Comparison of ENCODE assay signal across 31 cellular contexts in the genomic region with DNA sequence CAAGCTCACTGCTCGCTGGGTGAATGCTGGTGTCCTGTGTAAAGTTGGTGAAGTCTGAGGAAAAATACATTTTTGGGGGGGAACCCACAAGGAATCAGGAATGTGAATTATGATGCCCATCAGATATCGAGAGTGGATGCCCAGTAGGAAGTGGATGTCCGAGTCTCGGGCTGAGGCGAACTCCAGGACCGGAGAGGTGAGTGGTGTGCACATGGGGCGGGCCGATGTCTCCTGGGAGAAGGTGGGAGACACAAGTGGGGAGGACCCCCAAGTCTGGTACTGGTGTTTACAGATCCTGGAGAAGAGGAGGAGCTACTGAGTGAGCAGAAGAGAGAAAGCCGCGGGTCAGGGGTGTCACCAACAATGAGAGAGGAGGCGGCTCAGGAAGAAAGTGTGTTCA. TPM values are rescaled to one million over a fixed set of nuclear protein-coding genes. Genes with fewer than 3 reads are reported as not detected.
A peak's percentile ranks its signal among the peaks of the same experiment; 100 is the strongest.
DNase-seq lines count a peak whose midpoint lies in the region; ATAC-seq and TF ChIP-seq lines count a peak whose summit lies in the region.
"Had no signal": no experiment of that assay in that cellular context is flagged by ENCODE, and none has a peak within 500 bp of the region (broad histone marks: within the 10 kb centered on the region; RNA-seq: fewer than 3 reads in every experiment).

No MANE protein-coding gene starts in this region.

- no peak for TF ChIP-seq EP300 in gastroesophageal sphincter (IDR thresholded peaks at IDR 0.05)

- no peaks in the 10 kb centered on the region for H3K9me3 Mint-ChIP-seq in activated CD4-positive, alpha-beta T cell treated with anti-CD3 and anti-CD28 coated beads for 36 hours (ENCODE audit: low read depth)
- no peaks in the 10 kb centered on the region for H3K9me3 Mint-ChIP-seq in activated naive CD8-positive, alpha-beta T cell treated with anti-CD3 and anti-CD28 coated beads, Interleukin-2, amount 10 ng/mL, durations not matched to agents 7 days and 5 days
- H3K9me3 Mint-ChIP-seq in activated naive CD8-positive, alpha-beta T cell treated with anti-CD3 and anti-CD28 coated beads, Interleukin-2, amount 50 U/mL, for 24 hours, result no peaks in the 10 kb centered on the region
- H3K9me3 Mint-ChIP-seq: CD8-positive, alpha-beta T cell; HFFc6 had no signal

- CTCF ChIA-PET in activated CD4-positive, alpha-beta T cell treated with anti-CD3 and anti-CD28 coated beads for 36 hours (lab: Charles Lee), result interaction anchor here (0.5 to 1.3 kb wide), 2 partner anchors 17 to 68 kb away, joined by 3 to 4 read pairs; no protein-coding TSS in a partner anchor

- no peak overlapping the region for H3K4me3 Mint-ChIP-seq in activated CD4-positive, alpha-beta T cell treated with anti-CD3 and anti-CD28 coated beads for 36 hours
- H3K4me3 Mint-ChIP-seq in activated naive CD8-positive, alpha-beta T cell treated with anti-CD3 and anti-CD28 coated beads, Interleukin-2, amount 10 ng/mL, durations not matched to agents 7 days and 5 days, result no peak overlapping the region
- no peak overlapping the region for H3K4me3 Mint-ChIP-seq in activated naive CD8-positive, alpha-beta T cell treated with anti-CD3 and anti-CD28 coated beads, Interleukin-2, amount 50 U/mL, for 24 hours
- H3K4me3 Mint-ChIP-seq: B cell; CD8-positive, alpha-beta T cell; HFFc6 had no signal

- H3K4me3 ChIP-seq in thyroid gland (replicated peaks in 1 of 3) (no peak overlapping the region), gastroesophageal sphincter (no peak overlapping the region)
- H3K4me3 ChIP-seq: GM12878, GM23248, HAP-1 had no signal

- TF ChIP-seq CTCF in thyroid gland (IDR thresholded peaks at IDR 0.05), result no peak
- no peak for TF ChIP-seq CTCF in gastroesophageal sphincter (IDR thresholded peaks at IDR 0.05)

- H3K4me1 ChIP-seq in thyroid gland (peaks cover 6 to 11% of the 10 kb centered on the region in 2 donors), gastroesophageal sphincter (peaks cover 0 to 6% (median 0%) of the 10 kb centered on the region in 3 donors)
- H3K4me1 ChIP-seq: Caco-2, HAP-1 had no signal

- peak overlapping the region; percentile 35 for H3K27ac Mint-ChIP-seq in activated CD4-positive, alpha-beta T cell treated with anti-CD3 and anti-CD28 coated beads for 36 hours
- H3K27ac Mint-ChIP-seq in activated naive CD8-positive, alpha-beta T cell treated with anti-CD3 and anti-CD28 coated beads, Interleukin-2, amount 10 ng/mL, durations not matched to agents 7 days and 5 days, result peak overlapping the region; percentile 31
- no peak overlapping the region for H3K27ac Mint-ChIP-seq in activated naive CD8-positive, alpha-beta T cell treated with anti-CD3 and anti-CD28 coated beads, Interleukin-2, amount 50 U/mL, for 24 hours
- H3K27ac Mint-ChIP-seq: B cell; CD8-positive, alpha-beta T cell; HFFc6 had no signal

- intact Hi-C loops in activated CD4-positive, alpha-beta T cell treated with anti-CD3 and anti-CD28 coated beads for 36 hours (cut with DNase I, micrococcal nuclease), result no loop called here
- intact Hi-C loops in thyroid gland (cut with DNase I), result no loop called here

- H3K27me3 ChIP-seq in thyroid gland, result no peaks in the 10 kb centered on the region
- H3K27me3 ChIP-seq in gastroesophageal sphincter, result peaks cover 6% of the 10 kb centered on the region

- no peaks in the 10 kb centered on the region for H3K36me3 Mint-ChIP-seq in activated CD4-positive, alpha-beta T cell treated with anti-CD3 and anti-CD28 coated beads for 36 hours (ENCODE audit: low read depth)
- H3K36me3 Mint-ChIP-seq in activated naive CD8-positive, alpha-beta T cell treated with anti-CD3 and anti-CD28 coated beads, Interleukin-2, amount 10 ng/mL, durations not matched to agents 7 days and 5 days, result no peaks in the 10 kb centered on the region
- no peaks in the 10 kb centered on the region for H3K36me3 Mint-ChIP-seq in activated naive CD8-positive, alpha-beta T cell treated with anti-CD3 and anti-CD28 coated beads, Interleukin-2, amount 50 U/mL, for 24 hours (ENCODE audit: low read depth)
- H3K36me3 Mint-ChIP-seq: CD8-positive, alpha-beta T cell had no signal

- no peak for ATAC-seq in activated CD4-positive, alpha-beta T cell treated with anti-CD3 and anti-CD28 coated beads for 36 hours
- ATAC-seq in activated naive CD8-positive, alpha-beta T cell treated with anti-CD3 and anti-CD28 coated beads, Interleukin-2, amount 10 ng/mL, durations not matched to agents 7 days and 5 days (ENCODE audit: low read depth), result no peak
- no peak for ATAC-seq in activated naive CD8-positive, alpha-beta T cell treated with anti-CD3 and anti-CD28 coated beads, Interleukin-2, amount 50 U/mL, for 24 hours
- no peak for ATAC-seq in gastroesophageal sphincter
- ATAC-seq: CD8-positive, alpha-beta T cell; GM12878; HepG2 had no signal

- H3K4me1 Mint-ChIP-seq in activated CD4-positive, alpha-beta T cell treated with anti-CD3 and anti-CD28 coated beads for 36 hours, result peaks cover 35% of the 10 kb centered on the region
- peaks cover 17% of the 10 kb centered on the region for H3K4me1 Mint-ChIP-seq in activated naive CD8-positive, alpha-beta T cell treated with anti-CD3 and anti-CD28 coated beads, Interleukin-2, amount 10 ng/mL, durations not matched to agents 7 days and 5 days
- peaks cover 31% of the 10 kb centered on the region for H3K4me1 Mint-ChIP-seq in activated naive CD8-positive, alpha-beta T cell treated with anti-CD3 and anti-CD28 coated beads, Interleukin-2, amount 50 U/mL, for 24 hours

- TF ChIP-seq POLR2A in thyroid gland (IDR thresholded peaks at IDR 0.05) (no peak), gastroesophageal sphincter (IDR thresholded peaks at IDR 0.05) (no peak)

- no peak for DNase-seq in activated CD4-positive, alpha-beta T cell treated with anti-CD3 and anti-CD28 coated beads for 36 hours
- DNase-seq in activated CD4-positive, alpha-beta T cell treated with anti-CD3 and anti-CD28 coated beads for 4 hours, result no peak
- DNase-seq in activated naive CD8-positive, alpha-beta T cell treated with anti-CD3 and anti-CD28 coated beads, Interleukin-2, amount 10 ng/mL, durations not matched to agents 7 days and 5 days, result no peak
- no peak for DNase-seq in activated naive CD8-positive, alpha-beta T cell treated with anti-CD3 and anti-CD28 coated beads, Interleukin-2, amount 50 U/mL, for 24 hours
- DNase-seq in islet precursor cell (peak; percentile 34), thyroid gland (no peak)
- DNase-seq: Caco-2; CD8-positive, alpha-beta T cell; DMS 273 treated with DMSO at 0.1 percent for 48 hours; DMS79; EL; GDM1; GM23248; HFFc6; Karpas-422; NCI-H1092; NCI-H1417 treated with DMSO at 0.1 percent for 48 hours; NCI-H1694 treated with DMSO at 0.1 percent for 48 hours; NCI-H2081; NCI-H2227 treated with DMSO at 0.1 percent for 48 hours; NCI-H526 treated with DMSO at 0.1 percent for 48 hours; RPMI8226 had no signal

- H3K27me3 Mint-ChIP-seq in activated CD4-positive, alpha-beta T cell treated with anti-CD3 and anti-CD28 coated beads for 36 hours, result peaks cover 19% of the 10 kb centered on the region
- peaks cover 24% of the 10 kb centered on the region for H3K27me3 Mint-ChIP-seq in activated naive CD8-positive, alpha-beta T cell treated with anti-CD3 and anti-CD28 coated beads, Interleukin-2, amount 10 ng/mL, durations not matched to agents 7 days and 5 days
- H3K27me3 Mint-ChIP-seq in activated naive CD8-positive, alpha-beta T cell treated with anti-CD3 and anti-CD28 coated beads, Interleukin-2, amount 50 U/mL, for 24 hours, result peaks cover 31% of the 10 kb centered on the region

- H3K27ac ChIP-seq in thyroid gland (no peak overlapping the region), gastroesophageal sphincter (no peak overlapping the region)
- H3K27ac ChIP-seq: 22Rv1, C4-2B, GM23248 had no signal

- H3K9me3 ChIP-seq in thyroid gland (no peaks in the 10 kb centered on the region), gastroesophageal sphincter (no peaks in the 10 kb centered on the region)
- H3K9me3 ChIP-seq: Caco-2, HAP-1 had no signal

- H3K36me3 ChIP-seq in thyroid gland (no peaks in the 10 kb centered on the region), gastroesophageal sphincter (no peaks in the 10 kb centered on the region)
- H3K36me3 ChIP-seq: HAP-1 had no signal

- POLR2A ChIA-PET in activated CD4-positive, alpha-beta T cell treated with anti-CD3 and anti-CD28 coated beads for 36 hours (lab: Charles Lee), result no interaction called here
- POLR2A ChIA-PET in activated naive CD8-positive, alpha-beta T cell treated with anti-CD3 and anti-CD28 coated beads, Interleukin-2, amount 10 ng/mL, durations not matched to agents 7 days and 5 days (lab: Charles Lee), result no interaction called here

- 85 to 92% methylated on average over 11 of the region's 11 CpGs for WGBS in thyroid gland, 2 donors
- WGBS in gastroesophageal sphincter (ENCODE audit: low coverage in 1 of 2), 2 donors, result 80 to 93% methylated on average over 8 to 11 of the region's 11 CpGs

RNA-seq across cellular contexts. Expression of a gene that starts 19.2 kb away (rescaled TPM):
- not detected for total RNA-seq in activated CD4-positive, alpha-beta T cell treated with anti-CD3 and anti-CD28 coated beads for 36 hours
- not detected for total RNA-seq in activated naive CD8-positive, alpha-beta T cell treated with anti-CD3 and anti-CD28 coated beads, Interleukin-2, amount 10 ng/mL, durations not matched to agents 7 days and 5 days
- total RNA-seq in thyroid gland (under 1 TPM in 1 of 4 donors, not detected in 3; 0.67 TPM), gastroesophageal sphincter (1 to 10 TPM in 1 of 4 donors, under 1 TPM in 1, not detected in 2; 0.35 to 4.4 TPM)
- total RNA-seq: B cell; Caco-2; CD8-positive, alpha-beta T cell; GM12878; GM23248; HepG2; HFFc6; HT1080; NCI-H460 had no signal

RNA-seq across cellular contexts. Expression of a gene that starts 43.9 kb away (rescaled TPM):
- total RNA-seq in activated CD4-positive, alpha-beta T cell treated with anti-CD3 and anti-CD28 coated beads for 36 hours, result 1 to 10 TPM; 8.0 to 8.5 TPM
- total RNA-seq in activated naive CD8-positive, alpha-beta T cell treated with anti-CD3 and anti-CD28 coated beads, Interleukin-2, amount 10 ng/mL, durations not matched to agents 7 days and 5 days, result 1 to 10 TPM; 7.1 to 7.2 TPM
- total RNA-seq in thyroid gland (1 to 10 TPM in 3 of 4 donors, not detected in 1; 1.7 to 5.1 (median 2.9) TPM), gastroesophageal sphincter (not detected)
